In the genomic region with DNA sequence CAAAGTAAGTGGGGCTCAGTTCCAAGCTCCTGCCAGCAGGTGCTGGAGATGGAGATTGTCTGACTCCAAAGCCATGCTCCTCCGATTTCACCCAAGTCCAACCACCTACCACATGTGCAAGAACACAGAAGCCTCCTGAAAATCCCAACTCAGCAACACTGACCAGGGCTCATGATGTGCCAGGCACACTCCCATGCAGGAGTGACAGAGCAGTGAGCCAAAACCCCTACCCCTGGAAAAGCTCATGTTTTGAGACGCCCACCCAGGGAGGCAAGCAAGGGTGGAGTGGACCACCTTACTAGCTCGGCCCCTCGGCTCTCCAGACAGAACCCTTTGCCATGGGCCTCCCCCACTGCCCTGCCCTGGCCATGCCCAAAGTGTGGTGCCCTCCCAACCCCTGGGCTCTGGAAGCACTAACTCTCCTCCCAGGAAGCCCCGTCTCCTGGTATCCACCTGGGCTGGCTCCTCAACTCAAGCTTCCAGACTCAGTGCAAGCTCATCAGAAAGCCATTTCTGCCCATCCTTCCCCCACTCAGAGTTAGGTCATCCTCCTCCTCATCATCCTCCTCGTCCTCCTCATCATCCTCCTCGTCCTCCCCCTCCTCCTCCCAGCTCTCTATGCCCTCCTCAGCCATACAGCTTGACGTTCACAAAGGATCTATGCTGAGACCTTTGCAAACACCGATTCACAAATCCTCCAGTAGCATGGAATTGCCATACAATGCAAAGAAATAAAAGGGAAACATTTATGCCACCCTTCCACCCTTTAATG, we compare ENCODE assay signal across 26 cellular contexts.
DNase-seq lines count a peak whose midpoint lies in the region; ATAC-seq and TF ChIP-seq lines count a peak whose summit lies in the region.
"Had no signal": no experiment of that assay in that cellular context is flagged by ENCODE, and none has a peak within 500 bp of the region (broad histone marks: within the 10 kb centered on the region; RNA-seq: fewer than 3 reads in every experiment).

No MANE protein-coding gene starts in this region.

- H3K27ac ChIP-seq in A673 (ENCODE audit: low read depth, low read length, poor library complexity, severe bottlenecking) = no peak overlapping the region
- no peak overlapping the region for H3K27ac ChIP-seq in lung (ENCODE audit: low read depth in 1 of 2, low read length in 1 of 2)
- H3K27ac ChIP-seq: C4-2B, GM23248 had no signal

- 77 to 89% methylated on average over 9 of the region's 9 CpGs for WGBS in lung, 2 donors

- H3K4me3 Mint-ChIP-seq in T-helper 17 cell = peak overlapping the region; percentile 36
- H3K4me3 Mint-ChIP-seq: CD8-positive, alpha-beta memory T cell had no signal

- H3K27me3 Mint-ChIP-seq in T-helper 17 cell = peaks cover 36% of the 10 kb centered on the region

- no peaks in the 10 kb centered on the region for H3K4me1 Mint-ChIP-seq in T-helper 17 cell
- H3K4me1 Mint-ChIP-seq: CD8-positive, alpha-beta memory T cell had no signal

- H3K9me3 ChIP-seq in A673 (ENCODE audit: low read depth, low read length, poor library complexity, severe bottlenecking) (no peaks in the 10 kb centered on the region), T-helper 17 cell (ENCODE audit: control insufficient read depth, low read length, poor library complexity, severe bottlenecking) (no peaks in the 10 kb centered on the region), lung (ENCODE audit: control insufficient read depth in 2 of 2, insufficient read depth in 1 of 2, low read length in 1 of 2) (no peaks in the 10 kb centered on the region)
- H3K9me3 ChIP-seq: SK-N-SH had no signal

- POLR2A ChIA-PET in A673 (lab: Charles Lee; ENCODE audit: low non-redundant PET) = no interaction called here

- TF ChIP-seq CTCF in A673 (conservative IDR thresholded peaks at IDR 0.05; ENCODE audit: low read depth, low read length) (0 out of 2 replicates have a peak, but pooled peaks have one; percentile 12), lung (IDR thresholded peaks at IDR 0.05; ENCODE audit: control extremely low read depth, extremely low read depth) (no peak)

- H3K36me3 ChIP-seq in A673 (ENCODE audit: insufficient read depth, low read length, poor library complexity, severe bottlenecking) = no peaks in the 10 kb centered on the region
- H3K36me3 ChIP-seq in lung (ENCODE audit: control insufficient read depth in 2 of 2, insufficient read depth in 2 of 2, low read length in 2 of 2) = no peaks in the 10 kb centered on the region

- CTCF ChIA-PET in A673 (lab: Charles Lee) = interaction anchor here (0.5 to 0.6 kb wide), 2 partner anchors 180 to 320 kb away, joined by 3 to 12 read pairs; no protein-coding TSS in a partner anchor

- H3K4me3 ChIP-seq in A673 (ENCODE audit: low read depth, low read length, poor library complexity, severe bottlenecking) = no peak overlapping the region
- no peak overlapping the region for H3K4me3 ChIP-seq in lung
- H3K4me3 ChIP-seq: GM23248 had no signal

- BruUV-seq in A673 (replicated peaks; lab: Mats Ljungman, UMichigan) = no TSS peak

- ATAC-seq in T-helper 17 cell (no peak), lung (ENCODE audit: insufficient read depth, low FRiP score) (no peak), HG03342 (IDR thresholded peaks at IDR 0.05; ENCODE audit: unreplicated experiment) (no peak)
- ATAC-seq: HCT116, Panc1 had no signal

- intact Hi-C loops in A673 (cut with micrococcal nuclease; ENCODE audit: unreplicated experiment) = no loop called here
- intact Hi-C loops in posterior cingulate gyrus (cut with DNase I) = no loop called here

- H3K4me1 ChIP-seq in A673 (ENCODE audit: insufficient read depth, low read length, poor library complexity, severe bottlenecking) (peaks cover 13% of the 10 kb centered on the region), lung (ENCODE audit: control insufficient read depth in 2 of 2, insufficient read depth in 2 of 2, low read length in 2 of 2) (no peaks in the 10 kb centered on the region)

- DNase-seq in DMS53 (lab: John Stamatoyannopoulos, UW) (peak; percentile 5), DMS53 treated with DMSO at 0.1 percent for 48 hours (lab: John Stamatoyannopoulos, UW; ENCODE audit: unreplicated experiment) (no peak), A673 (ENCODE audit: low spot score) (no peak), T-helper 17 cell (no peak), lung (ENCODE audit: low spot score) (peak; percentile 24), posterior cingulate gyrus (no peak), NCI-H2107 treated with DMSO at 0.1 percent for 48 hours (lab: John Stamatoyannopoulos, UW; ENCODE audit: unreplicated experiment) (no peak)
- DNase-seq: 8988T; AML-193; Calu3; CD8-positive, alpha-beta memory T cell; DMS79; Karpas-422; MV-4-11; NCI-H187; NCI-H2107; NCI-H226; NCI-H510A treated with DMSO at 0.1 percent for 48 hours; NCI-H748 treated with DMSO at 0.1 percent for 48 hours; SIG-M5 had no signal

- H3K27me3 ChIP-seq in A673 (replicated peaks; ENCODE audit: insufficient read depth, low read depth, low read length, poor library complexity) (no peaks in the 10 kb centered on the region), lung (ENCODE audit: control insufficient read depth, insufficient read depth) (no peaks in the 10 kb centered on the region)

- H3K36me3 Mint-ChIP-seq in T-helper 17 cell (ENCODE audit: low read depth) = no peaks in the 10 kb centered on the region

- H3K27ac Mint-ChIP-seq in T-helper 17 cell = no peak overlapping the region
- H3K27ac Mint-ChIP-seq: CD8-positive, alpha-beta memory T cell had no signal

Comparison
In these comparisons a context has a peak if more than half of its experiments do, and no peak if none do; other contexts are left out.
1. DNase-seq: peak in DMS53 (single experiment) and lung (single experiment); none in DMS53 treated with DMSO at 0.1 percent for 48 hours (single experiment), A673 (single experiment), T-helper 17 cell (0 of 3), posterior cingulate gyrus (0 of 10) and NCI-H2107 treated with DMSO at 0.1 percent for 48 hours (single experiment).